ENCODE assay signal across 8 cellular contexts in the genomic region with DNA sequence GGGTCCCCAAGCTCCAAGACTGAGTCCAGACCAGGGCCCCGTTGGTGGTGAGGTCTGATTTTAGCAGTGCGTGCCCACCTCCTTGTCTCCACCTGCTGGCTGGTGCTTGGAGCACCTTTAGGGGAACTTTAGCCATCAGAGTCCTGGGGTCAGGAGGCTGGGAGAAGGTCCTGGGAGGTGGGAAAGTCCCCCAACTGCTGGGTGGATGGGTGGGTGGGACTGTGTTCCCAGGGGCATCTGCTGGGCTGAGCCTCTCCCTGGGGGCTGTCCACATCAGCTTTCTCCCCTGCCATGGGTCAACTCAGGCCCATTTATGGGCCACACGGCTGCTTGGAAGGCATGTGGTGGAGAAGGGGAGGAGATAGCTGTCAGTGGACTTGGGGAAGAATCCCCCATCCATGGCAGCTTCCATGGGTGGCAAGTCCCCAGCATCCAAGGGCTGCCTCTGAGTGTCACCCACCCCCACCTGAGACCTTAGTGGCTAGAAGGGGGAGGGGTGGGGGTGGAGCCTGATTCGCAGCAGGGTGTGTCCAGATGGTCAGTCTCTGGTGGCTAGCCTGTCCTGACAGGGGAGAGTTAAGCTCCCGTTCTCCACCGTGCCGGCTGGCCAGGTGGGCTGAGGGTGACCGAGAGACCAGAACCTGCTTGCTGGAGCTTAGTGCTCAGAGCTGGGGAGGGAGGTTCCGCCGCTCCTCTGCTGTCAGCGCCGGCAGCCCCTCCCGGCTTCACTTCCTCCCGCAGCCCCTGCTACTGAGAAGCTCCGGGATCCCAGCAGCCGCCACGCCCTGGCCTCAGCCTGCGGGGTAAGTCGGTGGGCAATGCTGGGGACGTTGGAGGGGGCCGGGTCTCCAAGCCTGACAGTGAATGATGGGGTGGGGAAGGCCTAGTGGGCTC. TPM values are rescaled to one million over a fixed set of nuclear protein-coding genes. Genes with fewer than 3 reads are reported as not detected.
A peak's percentile ranks its signal among the peaks of the same experiment; 100 is the strongest.
DNase-seq lines count a peak whose midpoint lies in the region; ATAC-seq, FAIRE-seq and TF ChIP-seq lines count a peak whose summit lies in the region.

A gene with protein sequence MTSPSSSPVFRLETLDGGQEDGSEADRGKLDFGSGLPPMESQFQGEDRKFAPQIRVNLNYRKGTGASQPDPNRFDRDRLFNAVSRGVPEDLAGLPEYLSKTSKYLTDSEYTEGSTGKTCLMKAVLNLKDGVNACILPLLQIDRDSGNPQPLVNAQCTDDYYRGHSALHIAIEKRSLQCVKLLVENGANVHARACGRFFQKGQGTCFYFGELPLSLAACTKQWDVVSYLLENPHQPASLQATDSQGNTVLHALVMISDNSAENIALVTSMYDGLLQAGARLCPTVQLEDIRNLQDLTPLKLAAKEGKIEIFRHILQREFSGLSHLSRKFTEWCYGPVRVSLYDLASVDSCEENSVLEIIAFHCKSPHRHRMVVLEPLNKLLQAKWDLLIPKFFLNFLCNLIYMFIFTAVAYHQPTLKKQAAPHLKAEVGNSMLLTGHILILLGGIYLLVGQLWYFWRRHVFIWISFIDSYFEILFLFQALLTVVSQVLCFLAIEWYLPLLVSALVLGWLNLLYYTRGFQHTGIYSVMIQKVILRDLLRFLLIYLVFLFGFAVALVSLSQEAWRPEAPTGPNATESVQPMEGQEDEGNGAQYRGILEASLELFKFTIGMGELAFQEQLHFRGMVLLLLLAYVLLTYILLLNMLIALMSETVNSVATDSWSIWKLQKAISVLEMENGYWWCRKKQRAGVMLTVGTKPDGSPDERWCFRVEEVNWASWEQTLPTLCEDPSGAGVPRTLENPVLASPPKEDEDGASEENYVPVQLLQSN (plus strand): TSS at position 541 of the 894 bp plus-strand sequence. CDS start 2,098 bp downstream, outside the sequence.

- 7 to 9% methylated on average over 21 of the region's 21 CpGs for WGBS in lung, 2 donors

- DNase-seq in SKM-1 treated with dmso at 0.1 percent for 144 hours (lab: John Stamatoyannopoulos, UW; ENCODE audit: unreplicated experiment) (peak; percentile 10), bronchial epithelial cell (ENCODE audit: low read depth) (no peak), lung (ENCODE audit: low spot score) (no peak), NCI-H510A treated with DMSO at 0.1 percent for 48 hours (lab: John Stamatoyannopoulos, UW) (no peak), epidermal melanocyte (ENCODE audit: insufficient read length, low spot score) (no peak)

- H3K36me3 ChIP-seq in bronchial epithelial cell (ENCODE audit: control insufficient read depth, insufficient read depth, low read length) (no peaks in the 10 kb centered on the region), lung (ENCODE audit: control insufficient read depth in 2 of 2, insufficient read depth in 2 of 2, low read length in 2 of 2) (peaks cover 0 to 17% of the 10 kb centered on the region in 2 donors), stomach smooth muscle (ENCODE audit: control insufficient read depth in 2 of 2, insufficient read depth in 2 of 2, low read length in 2 of 2) (peaks cover 0 to 2% of the 10 kb centered on the region in 2 donors)

- TF ChIP-seq POLR2A in GM10847 (IDR thresholded peaks at IDR 0.05; ENCODE audit: extremely low read depth, insufficient read length) = peak; percentile 44

- H3K9me3 ChIP-seq in lung (ENCODE audit: control insufficient read depth in 2 of 2, insufficient read depth in 1 of 2, low read length in 1 of 2) (no peaks in the 10 kb centered on the region), stomach smooth muscle (ENCODE audit: control insufficient read depth in 2 of 2, low read length in 2 of 2) (no peaks in the 10 kb centered on the region)

- H3K4me3 ChIP-seq in bronchial epithelial cell (ENCODE audit: low read depth, low read length) (no peak within 1 kb of the TSS), lung (peak within 1 kb of the TSS; percentile 82), stomach smooth muscle (ENCODE audit: low read length in 2 of 2) (peak within 1 kb of the TSS; percentile 43 to 72)

- H3K27me3 ChIP-seq in bronchial epithelial cell (ENCODE audit: control insufficient read depth, insufficient read depth, low read length) = no peaks in the 10 kb centered on the region
- no peaks in the 10 kb centered on the region for H3K27me3 ChIP-seq in lung (ENCODE audit: control insufficient read depth, insufficient read depth)
- H3K27me3 ChIP-seq in stomach smooth muscle (ENCODE audit: control insufficient read depth in 1 of 2, insufficient read depth in 2 of 2, low read length in 2 of 2) = peaks cover 0 to 2% of the 10 kb centered on the region in 2 donors

- no peak for FAIRE-seq in bronchial epithelial cell (lab: Jason Lieb, UNC)

- H3K27ac ChIP-seq in lung (ENCODE audit: low read depth in 1 of 2, low read length in 1 of 2) (peak within 1 kb of the TSS; percentile 74 to 93), stomach smooth muscle (ENCODE audit: low read length) (peak within 1 kb of the TSS; percentile 58)

- H3K9ac ChIP-seq in stomach smooth muscle (ENCODE audit: low read length in 2 of 2) = peak within 1 kb of the TSS; percentile 58 to 72

- ATAC-seq in HG02763 (IDR thresholded peaks at IDR 0.05; ENCODE audit: unreplicated experiment) (peak; percentile 34), lung (ENCODE audit: insufficient read depth, low FRiP score) (no peak)

- peaks cover 0 to 25% of the 10 kb centered on the region in 2 donors for H3K4me1 ChIP-seq in lung (ENCODE audit: control insufficient read depth in 2 of 2, insufficient read depth in 2 of 2, low read length in 2 of 2)
- H3K4me1 ChIP-seq in stomach smooth muscle (ENCODE audit: control insufficient read depth, insufficient read depth, low read length) = peaks cover 27% of the 10 kb centered on the region

- TF ChIP-seq CTCF in bronchial epithelial cell (IDR thresholded peaks at IDR 0.05; ENCODE audit: insufficient read depth, low read length, severe bottlenecking) = peak; percentile 41
- TF ChIP-seq CTCF in lung (IDR thresholded peaks at IDR 0.05; ENCODE audit: control extremely low read depth, extremely low read depth) = peak; percentile 43

RNA-seq across cellular contexts. Expression of the gene that starts here (rescaled TPM):
- total RNA-seq in bronchial epithelial cell (under 0.01 and 0.26 TPM in 2 replicates), lung (100 to 1,000 TPM in 1 of 2 donors, 10 to 100 TPM in 1; 12.6 to 105 TPM)
- 10 to 100 TPM; 45.1 to 46.3 TPM for polyA plus RNA-seq in lung

Comparison
In these comparisons a context has a peak if more than half of its experiments do, and no peak if none do; other contexts are left out.
1. RNA of the gene that starts here (total RNA-seq): 12.6 to 105 TPM in lung; under 0.01 to 0.26 TPM in bronchial epithelial cell; every median in the first group is over 10 times any median in the second.